ENCODE assay signal across 9 cellular contexts in genomic region chr18:2573408-2573807, GRCh38. TPM values are rescaled to one million over a fixed set of nuclear protein-coding genes. Genes with fewer than 3 reads are reported as not detected.
DNase-seq lines count a peak whose midpoint lies in the region; ATAC-seq, FAIRE-seq and TF ChIP-seq lines count a peak whose summit lies in the region.
"Had no signal": no experiment of that assay in that cellular context is flagged by ENCODE, and none has a peak within 500 bp of the region (broad histone marks: within the 10 kb centered on the region; RNA-seq: fewer than 3 reads in every experiment).

No MANE protein-coding gene starts in this region.

- H3K23ac ChIP-seq in IMR-90 (ENCODE audit: low read depth, low read length) = no peak overlapping the region

- H3K4me2 ChIP-seq in DOHH2 (ENCODE audit: low read length) (peak overlapping the region; percentile 88), IMR-90 (ENCODE audit: low read depth, low read length) (peak overlapping the region; percentile 99), astrocyte (ENCODE audit: low read length) (peak overlapping the region; percentile 96)

- H3K36me3 ChIP-seq in DOHH2 (ENCODE audit: control insufficient read depth, low read length) = peaks cover 68% of the 10 kb centered on the region
- no peaks in the 10 kb centered on the region for H3K36me3 ChIP-seq in IMR-90 (ENCODE audit: control insufficient read depth, insufficient read depth, low read length)
- H3K36me3 ChIP-seq in astrocyte (ENCODE audit: insufficient read depth, low read length) = peaks cover 11% of the 10 kb centered on the region
- peaks cover 0 to 12% (median 0%) of the 10 kb centered on the region in 6 donors for H3K36me3 ChIP-seq in spleen

- peaks cover 31% of the 10 kb centered on the region for H3K4me1 ChIP-seq in DOHH2 (ENCODE audit: control insufficient read depth, low read length)
- peaks cover 5% of the 10 kb centered on the region for H3K4me1 ChIP-seq in IMR-90 (ENCODE audit: control insufficient read depth, insufficient read depth, low read length)
- peaks cover 15% of the 10 kb centered on the region for H3K4me1 ChIP-seq in astrocyte (ENCODE audit: insufficient read depth, low read length)
- peaks cover 16 to 65% (median 39%) of the 10 kb centered on the region in 6 donors for H3K4me1 ChIP-seq in spleen

- H4K5ac ChIP-seq in IMR-90 (ENCODE audit: low read depth, low read length) = no peak overlapping the region

- H3K27ac ChIP-seq in DOHH2 (ENCODE audit: low read depth, low read length) = no peak overlapping the region
- H3K27ac ChIP-seq in IMR-90 (ENCODE audit: insufficient read depth, low read length) = no peak overlapping the region; the same call in 1 of the 2 replicates
- no peak overlapping the region for H3K27ac ChIP-seq in astrocyte (ENCODE audit: low read depth, low read length)
- H3K27ac ChIP-seq in spleen = peak overlapping the region in 2 of 8 donors; percentile 1 to 3
- H3K27ac ChIP-seq: testis had no signal

- no peak overlapping the region; a peak in 2 of 4 replicates for H4K8ac ChIP-seq in IMR-90 (ENCODE audit: low read depth in 2 of 2, low read length in 2 of 2)

- no peaks in the 10 kb centered on the region for H4K20me1 ChIP-seq in DOHH2 (ENCODE audit: control insufficient read depth, insufficient read depth, low read depth, low read length)
- H4K20me1 ChIP-seq in IMR-90 (ENCODE audit: insufficient read depth, low read length) = no peaks in the 10 kb centered on the region
- H4K20me1 ChIP-seq in astrocyte (ENCODE audit: insufficient read depth, low read length) = no peaks in the 10 kb centered on the region

- no peak overlapping the region for H2BK20ac ChIP-seq in IMR-90 (ENCODE audit: low read depth, low read length)

- no peak for TF ChIP-seq CTCF in DOHH2 (IDR thresholded peaks at IDR 0.05; ENCODE audit: low read depth, low read length, poor library complexity, severe bottlenecking)
- no peak for TF ChIP-seq CTCF in IMR-90 (conservative IDR thresholded peaks at IDR 0.05; ENCODE audit: low read depth, low read length)
- TF ChIP-seq CTCF in astrocyte (IDR thresholded peaks at IDR 0.05; ENCODE audit: insufficient read depth, low read depth, low read length) = no peak
- no peak for TF ChIP-seq CTCF in nephron (IDR thresholded peaks at IDR 0.05; ENCODE audit: unreplicated experiment in 3 of 3)
- no peak for TF ChIP-seq CTCF in spleen (IDR thresholded peaks at IDR 0.05 in 8 of 11, conservative IDR thresholded peaks at IDR 0.05 in 3 of 11)

- H3K27me3 ChIP-seq in DOHH2 (ENCODE audit: control insufficient read depth, low read length) (no peaks in the 10 kb centered on the region), IMR-90 (ENCODE audit: control insufficient read depth, insufficient read depth, low read length) (no peaks in the 10 kb centered on the region), astrocyte (ENCODE audit: insufficient read depth, low read length) (no peaks in the 10 kb centered on the region), spleen (replicated peaks in 1 of 7) (no peaks in the 10 kb centered on the region)
- H3K27me3 ChIP-seq: testis had no signal

- no peak overlapping the region for H3K18ac ChIP-seq in IMR-90 (ENCODE audit: low read depth, low read length)

- H3K79me1 ChIP-seq in IMR-90 (ENCODE audit: low read depth in 1 of 2, low read length in 2 of 2) = peaks cover 37 to 46% of the 10 kb centered on the region in 2 experiments

- H3K4ac ChIP-seq in IMR-90 (ENCODE audit: low read depth, low read length) = no peak overlapping the region

- H2AFZ ChIP-seq in IMR-90 (replicated peaks; ENCODE audit: low read length, poor library complexity) (no peak overlapping the region), astrocyte (ENCODE audit: low read depth, low read length) (peak overlapping the region; percentile 47)

- no peak overlapping the region for H3K4me3 Mint-ChIP-seq in astrocyte (ENCODE audit: unreplicated experiment)
- H3K4me3 Mint-ChIP-seq in nephron = peak overlapping the region; percentile 93 to 98 (median 95)

- 0 out of 2 replicates have a peak, but pooled peaks cover 9% of the 10 kb centered on the region for H3K9me1 ChIP-seq in IMR-90 (ENCODE audit: insufficient read depth, low read length)

- no TSS peak for BruUV-seq in IMR-90 (replicated peaks; lab: Mats Ljungman, UMichigan)

- dilution Hi-C loops in IMR-90 (cut with HindIII; ENCODE audit: low sequenced_read_pairs, unreplicated experiment) = no loop called here

- no peak for DNase-seq in IMR-90
- no peak for DNase-seq in astrocyte (ENCODE audit: low read depth)
- no peak for DNase-seq in HTR-8/SVneo (ENCODE audit: insufficient read length, low spot score)
- DNase-seq in spleen = no peak
- DNase-seq: testis had no signal

- peak overlapping the region; percentile 98 for H3K4me3 ChIP-seq in DOHH2 (ENCODE audit: low read length)
- no peak overlapping the region; the same call in 1 of the 2 replicates for H3K4me3 ChIP-seq in IMR-90 (ENCODE audit: insufficient read depth, low read depth, low read length)
- H3K4me3 ChIP-seq in astrocyte (ENCODE audit: insufficient read depth, low read depth, low read length) = peak overlapping the region; percentile 99
- peak overlapping the region in 1 of 8 donors; percentile 84 for H3K4me3 ChIP-seq in spleen
- H3K4me3 ChIP-seq: testis had no signal

- H3K27ac Mint-ChIP-seq in astrocyte (ENCODE audit: unreplicated experiment) = no peak overlapping the region
- peak overlapping the region in 2 of 3 experiments; percentile 19 to 76 for H3K27ac Mint-ChIP-seq in nephron

- whole genome bisulfite sequencing in IMR-90 (ENCODE audit: extremely low coverage in 2 of 2, insufficient read length in 1 of 2), 2 experiments = no CpG with 5 or more reads among the region's 2 CpGs
- 66 to 85% (median 70%) methylated on average over 2 of the region's 2 CpGs for WGBS in spleen, 5 donors

- ATAC-seq in IMR-90 (ENCODE audit: low read depth) (no peak), GM21529 (IDR thresholded peaks at IDR 0.05; ENCODE audit: unreplicated experiment) (no peak)

- POLR2A ChIA-PET in IMR-90 (lab: Charles Lee; ENCODE audit: unreplicated experiment) = no interaction called here

- H3F3A ChIP-seq in DOHH2 (ENCODE audit: control insufficient read depth, insufficient read depth) = peaks cover 6% of the 10 kb centered on the region; the same call in 1 of the 2 replicates

- no peak overlapping the region for H2BK5ac ChIP-seq in IMR-90 (ENCODE audit: low read depth, low read length, poor library complexity, severe bottlenecking)

- H2AK9ac ChIP-seq in IMR-90 (replicated peaks; ENCODE audit: low read depth, low read length, poor library complexity) = no peak overlapping the region

- intact Hi-C loops in IMR-90 (cut with micrococcal nuclease) (loop anchor here (2.0 kb wide), 1 partner anchor 81 kb away; the partner anchor contains the start of gene SMCHD1), spleen (cut with DNase I; ENCODE audit: low total_unique reads) (loop anchor here (10.0 kb wide), 1 partner anchor 71 kb away; no protein-coding TSS in a partner anchor)

- H3K9me3 ChIP-seq in DOHH2 (ENCODE audit: control insufficient read depth, insufficient read depth, low read length) (no peaks in the 10 kb centered on the region), IMR-90 (ENCODE audit: control insufficient read depth, insufficient read depth, low read length) (no peaks in the 10 kb centered on the region), astrocyte (ENCODE audit: insufficient read depth, low read depth, low read length) (no peaks in the 10 kb centered on the region), spleen (no peaks in the 10 kb centered on the region)
- H3K9me3 ChIP-seq: testis had no signal

- H3K9me3 Mint-ChIP-seq in astrocyte (ENCODE audit: unreplicated experiment) (no peaks in the 10 kb centered on the region), nephron (no peaks in the 10 kb centered on the region)

- no peak for TF ChIP-seq RAD21 in IMR-90 (IDR thresholded peaks at IDR 0.05; ENCODE audit: low read length)

- H3K27me3 Mint-ChIP-seq in astrocyte (ENCODE audit: low read depth, unreplicated experiment) = no peaks in the 10 kb centered on the region
- no peaks in the 10 kb centered on the region for H3K27me3 Mint-ChIP-seq in nephron (ENCODE audit: low read depth)

- H3K79me2 ChIP-seq in DOHH2 (ENCODE audit: control insufficient read depth, low read length) = peaks cover 92% of the 10 kb centered on the region
- peaks cover 68% of the 10 kb centered on the region for H3K79me2 ChIP-seq in astrocyte (ENCODE audit: insufficient read depth, low read length)

- H2BK15ac ChIP-seq in IMR-90 (ENCODE audit: low read depth, low read length) = no peak overlapping the region

- H3K9me2 ChIP-seq in DOHH2 (replicated peaks; ENCODE audit: control insufficient read depth, low read length) = no peaks in the 10 kb centered on the region

- no peak overlapping the region for H2BK120ac ChIP-seq in IMR-90 (ENCODE audit: low read depth, low read length)

- H2AK5ac ChIP-seq in IMR-90 (ENCODE audit: low read depth, low read length) = no peak overlapping the region

- TF ChIP-seq POLR2A in IMR-90 (IDR thresholded peaks at IDR 0.05; ENCODE audit: low read depth, low read length) (no peak), spleen (IDR thresholded peaks at IDR 0.05) (no peak)

- FAIRE-seq in astrocyte (lab: Jason Lieb, UNC) = no peak
- FAIRE-seq in HTR-8/SVneo (lab: Jason Lieb, UNC) = no peak
- FAIRE-seq: islet of Langerhans had no signal

- in situ Hi-C loops in IMR-90 (cut with MboI; ENCODE audit: low sequenced_read_pairs) = loop anchor here (25.0 kb wide), 1 partner anchor 1711 kb away; no protein-coding TSS in a partner anchor

- H3K14ac ChIP-seq in IMR-90 (replicated peaks; ENCODE audit: low read depth, low read length) = no peak overlapping the region

- no peak overlapping the region for H3K9ac ChIP-seq in IMR-90 (ENCODE audit: low read depth, low read length)
- peak overlapping the region; percentile 98 for H3K9ac ChIP-seq in astrocyte (ENCODE audit: low read length)

- H3K36me3 Mint-ChIP-seq in astrocyte (ENCODE audit: low read depth, unreplicated experiment) (no peaks in the 10 kb centered on the region), nephron (ENCODE audit: low read depth) (peaks cover 17% of the 10 kb centered on the region)

- no peak overlapping the region for H3K56ac ChIP-seq in IMR-90 (ENCODE audit: extremely low read depth, insufficient read depth, low read length)

- H4K91ac ChIP-seq in IMR-90 (ENCODE audit: insufficient read depth, low read depth, low read length) = no peak overlapping the region

- CTCF ChIA-PET in IMR-90 (lab: Yijun Ruan, JAX) = interaction anchor here (1.3 to 1.4 kb wide), 2 partner anchors 82 to 673 kb away, joined by 3 read pairs; partner anchors contain the start of gene SMCHD1

- H3K4me1 Mint-ChIP-seq in astrocyte (ENCODE audit: low read depth, unreplicated experiment) (peaks cover 12% of the 10 kb centered on the region), nephron (peaks cover 41% of the 10 kb centered on the region)

RNA-seq across cellular contexts. Expression of gene NDC80, which starts 2.1 kb away (rescaled TPM):
- total RNA-seq in IMR-90 (2012; rRNA removed) = 11.8 and 15.3 TPM in 2 replicates
- 11.1 and 15.5 TPM in 2 replicates for polyA plus RNA-seq in IMR-90 (2012; rRNA removed)
- 0.98 and 1.4 TPM in 2 replicates for polyA plus RNA-seq in IMR-90 (2012; cell fraction: cytosol; rRNA removed)
- 0.57 and 4.6 TPM in 2 replicates for polyA plus RNA-seq in IMR-90 (2012; cell fraction: nucleus; rRNA removed; ENCODE audit: low replicate concordance)
- 1.9 and 3.5 TPM in 2 replicates for total RNA-seq in astrocyte
- 1 to 10 TPM; 3.4 to 7.3 (median 4.4) TPM for total RNA-seq in spleen
- polyA plus RNA-seq in spleen = 1 to 10 TPM; 3.4 to 9.0 (median 4.4) TPM

RNA-seq across cellular contexts. Expression of gene METTL4, which starts 2.1 kb away (rescaled TPM):
- 5.4 and 6.7 TPM in 2 replicates for total RNA-seq in IMR-90 (2012; rRNA removed)
- polyA plus RNA-seq in IMR-90 (2012; rRNA removed) = 3.9 and 4.9 TPM in 2 replicates
- 0.81 and 1.6 TPM in 2 replicates for polyA plus RNA-seq in IMR-90 (2012; cell fraction: cytosol; rRNA removed)
- polyA plus RNA-seq in IMR-90 (2012; cell fraction: nucleus; rRNA removed; ENCODE audit: low replicate concordance) = 1.0 and 9.8 TPM in 2 replicates
- 9.0 and 10.5 TPM in 2 replicates for total RNA-seq in astrocyte
- total RNA-seq in spleen = 10 to 100 TPM; 12.5 to 30.8 (median 16.9) TPM
- 10 to 100 TPM in 2 of 3 donors, 1 to 10 TPM in 1; 9.1 to 11.8 (median 10.3) TPM for polyA plus RNA-seq in spleen
